ENCODE assay signal across 15 cellular contexts in genomic region chr6:152299336-152299735, GRCh38.
DNase-seq lines count a peak whose midpoint lies in the region; ATAC-seq and TF ChIP-seq lines count a peak whose summit lies in the region.
"Had no signal": no experiment of that assay in that cellular context is flagged by ENCODE, and none has a peak within 500 bp of the region (broad histone marks: within the 10 kb centered on the region; RNA-seq: fewer than 3 reads in every experiment).

No MANE protein-coding gene starts in this region.

- no peak overlapping the region for H3K4me2 ChIP-seq in mesendoderm (ENCODE audit: low read length)

- H2BK15ac ChIP-seq in mesendoderm (replicated peaks; ENCODE audit: low read depth), result no peak overlapping the region

- no peaks in the 10 kb centered on the region for H3K79me2 ChIP-seq in mesendoderm (ENCODE audit: control insufficient read depth, insufficient read depth, low read length)

- CTCF ChIA-PET in WTC11 (lab: Charles Lee), result interaction anchor here (0.5 to 1.3 kb wide), 3 partner anchors 9 to 175 kb away, joined by 3 read pairs; no protein-coding TSS in a partner anchor

- no peaks in the 10 kb centered on the region for H3K27me3 Mint-ChIP-seq in WTC11 (ENCODE audit: low read depth)

- H2AK5ac ChIP-seq in mesendoderm (ENCODE audit: low read length), result no peak overlapping the region

- no peak overlapping the region for H3K18ac ChIP-seq in mesendoderm (ENCODE audit: low read length)

- no peak overlapping the region for H2BK120ac ChIP-seq in mesendoderm (ENCODE audit: low read depth, low read length)

- peak; percentile 3 for DNase-seq in NCI-H510A treated with DMSO at 0.1 percent for 48 hours (lab: John Stamatoyannopoulos, UW)
- no peak for DNase-seq in NCI-H510A (lab: John Stamatoyannopoulos, UW)
- no peak for DNase-seq in GM12864 (ENCODE audit: low read depth)
- no peak for DNase-seq in WTC11 (ENCODE audit: low spot score)
- peak; percentile 42 for DNase-seq in mesendoderm
- DNase-seq in colonic mucosa, result no peak
- DNase-seq in kidney glomerular epithelial cell (lab: John Stamatoyannopoulos, UW), result no peak
- DNase-seq: activated CD4-positive, alpha-beta T cell treated with anti-CD3 and anti-CD28 coated beads for 48 hours; Calu3; NCI-H1694 treated with DMSO at 0.1 percent for 48 hours; NCI-H526 treated with DMSO at 0.1 percent for 48 hours; right lobe of liver; T-helper 9 cell had no signal

- H3K4me3 ChIP-seq in GM12864 (ENCODE audit: low read depth, low read length) (peak overlapping the region; percentile 12; the same call in 1 of the 2 replicates), mesendoderm (ENCODE audit: low read length) (no peak overlapping the region), colonic mucosa (no peak overlapping the region)

- POLR2A ChIA-PET in WTC11 (lab: Charles Lee), result no interaction called here

- H3K23ac ChIP-seq in mesendoderm (ENCODE audit: low read length), result no peak overlapping the region

- WGBS in mesendoderm (ENCODE audit: extremely low coverage, insufficient coverage, low lambda C conversion rate), result no CpG with 5 or more reads among the region's 2 CpGs

- H3K56ac ChIP-seq in mesendoderm (ENCODE audit: low read length), result no peak overlapping the region

- H2BK5ac ChIP-seq in mesendoderm (ENCODE audit: low read length), result no peak overlapping the region

- H3K4me1 Mint-ChIP-seq in WTC11, result peaks cover 47% of the 10 kb centered on the region

- H3K4me1 ChIP-seq in mesendoderm (ENCODE audit: control insufficient read depth, low read depth, low read length) (peaks cover 6% of the 10 kb centered on the region), colonic mucosa (no peaks in the 10 kb centered on the region)

- ATAC-seq in WTC11 (no peak), HG03097 (IDR thresholded peaks at IDR 0.05; ENCODE audit: low FRiP score, unreplicated experiment) (no peak)
- ATAC-seq: right lobe of liver had no signal

- H3K9me3 Mint-ChIP-seq in WTC11, result no peaks in the 10 kb centered on the region
- H3K9me3 Mint-ChIP-seq: activated T-helper 1 cell treated with anti-CD3 and anti-CD28 coated beads, Interleukin-12 subunit alpha, Interleukin-12 subunit beta, Interleukin-2, Interleukin-4 antibody, amounts not matched to agents 30 ng/mL and 10 ng/mL and 1 ng/mL, durations not matched to agents 14 hours and 24 hours and 36 hours had no signal

- TF ChIP-seq CTCF in GM12864 (IDR thresholded peaks at IDR 0.05; ENCODE audit: low read depth, low read length, missing control alignments) (no peak), WTC11 (IDR thresholded peaks at IDR 0.05) (no peak), colonic mucosa (IDR thresholded peaks at IDR 0.05) (no peak)

- H3K79me1 ChIP-seq in mesendoderm (ENCODE audit: low read length), result no peaks in the 10 kb centered on the region

- H3K27ac ChIP-seq in mesendoderm (ENCODE audit: low read depth, low read length) (no peak overlapping the region), colonic mucosa (no peak overlapping the region)

- H3K27ac Mint-ChIP-seq in WTC11, result peak overlapping the region; percentile 42; the same call in 1 of the 2 replicates
- H3K27ac Mint-ChIP-seq: activated T-helper 1 cell treated with anti-CD3 and anti-CD28 coated beads, Interleukin-12 subunit alpha, Interleukin-12 subunit beta, Interleukin-2, Interleukin-4 antibody, amounts not matched to agents 30 ng/mL and 10 ng/mL and 1 ng/mL, durations not matched to agents 14 hours and 24 hours and 36 hours had no signal

- H4K8ac ChIP-seq in mesendoderm (ENCODE audit: low read depth, low read length), result no peak overlapping the region

- H3K9ac ChIP-seq in mesendoderm (ENCODE audit: low read length) (no peak overlapping the region), colonic mucosa (ENCODE audit: low read depth in 2 of 2, low read length in 2 of 2) (no peak overlapping the region)

- H3K36me3 ChIP-seq in mesendoderm (ENCODE audit: control insufficient read depth, insufficient read depth, low read length), result no peaks in the 10 kb centered on the region
- H3K36me3 ChIP-seq in colonic mucosa, result no peaks in the 10 kb centered on the region
- H3K36me3 ChIP-seq: right lobe of liver had no signal

- no peaks in the 10 kb centered on the region for H3K9me3 ChIP-seq in colonic mucosa
- H3K9me3 ChIP-seq: right lobe of liver had no signal

- intact Hi-C loops in colonic mucosa (cut with DNase I), result no loop called here

- H3K27me3 ChIP-seq in mesendoderm (ENCODE audit: insufficient read depth, low read length, poor library complexity) (no peaks in the 10 kb centered on the region), colonic mucosa (no peaks in the 10 kb centered on the region)
- H3K27me3 ChIP-seq: right lobe of liver had no signal

- H4K5ac ChIP-seq in mesendoderm (ENCODE audit: low read length), result no peak overlapping the region

- H3K4ac ChIP-seq in mesendoderm (ENCODE audit: low read depth, low read length), result no peak overlapping the region

- H3K4me3 Mint-ChIP-seq in WTC11, result no peak overlapping the region
- H3K4me3 Mint-ChIP-seq: activated T-helper 1 cell treated with anti-CD3 and anti-CD28 coated beads, Interleukin-12 subunit alpha, Interleukin-12 subunit beta, Interleukin-2, Interleukin-4 antibody, amounts not matched to agents 30 ng/mL and 10 ng/mL and 1 ng/mL, durations not matched to agents 14 hours and 24 hours and 36 hours had no signal

- no peaks in the 10 kb centered on the region for H3K36me3 Mint-ChIP-seq in WTC11

TF ChIP-seq in WTC11, 78 proteins besides CTCF, POLR2A, EP300 and RAD21:
- TF ChIP-seq ZNF121 (CRISPR knock-in tag; IDR thresholded peaks at IDR 0.05) (no peak), HMGA2 (CRISPR knock-in tag; IDR thresholded peaks at IDR 0.05) (no peak), OVOL2 (CRISPR knock-in tag; IDR thresholded peaks at IDR 0.05; ENCODE audit: borderline replicate concordance) (no peak)

Comparison
In these comparisons a context has a peak if more than half of its experiments do, and no peak if none do; other contexts are left out.
1. DNase-seq: peak in NCI-H510A treated with DMSO at 0.1 percent for 48 hours (single experiment) and mesendoderm (single experiment); none in NCI-H510A (single experiment), GM12864 (single experiment), WTC11 (single experiment), colonic mucosa (single experiment) and kidney glomerular epithelial cell (single experiment).